In the genomic region with DNA sequence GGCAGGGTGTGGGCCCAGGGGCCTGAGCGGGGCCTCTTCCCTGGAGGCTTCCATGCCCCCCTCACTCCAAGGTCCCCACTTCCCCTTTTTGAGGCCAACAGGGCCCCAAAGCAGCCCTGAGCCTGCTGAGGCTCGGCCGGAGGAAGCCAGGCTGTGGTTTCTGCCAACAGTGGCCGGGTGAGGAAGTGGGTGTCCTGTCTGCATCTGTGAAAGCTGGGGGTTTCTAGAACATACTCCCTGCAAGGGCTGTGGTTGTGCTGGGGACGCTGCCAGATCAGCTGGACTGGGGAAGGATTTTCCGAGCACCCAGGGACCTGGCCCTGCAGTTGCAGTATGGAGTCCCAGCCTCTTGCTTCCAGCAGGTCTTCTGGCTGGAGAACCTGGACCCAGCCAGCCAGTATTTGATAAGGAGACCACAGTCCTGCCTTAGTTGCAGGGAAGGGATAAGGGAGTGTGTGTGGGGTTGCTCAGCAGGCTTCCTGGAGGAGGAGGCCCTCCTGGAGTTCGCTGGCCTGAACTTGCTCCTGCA, we compare ENCODE assay signal across 8 cellular contexts. TPM values are rescaled to one million over a fixed set of nuclear protein-coding genes. Genes with fewer than 3 reads are reported as not detected.
DNase-seq lines count a peak whose midpoint lies in the region; ATAC-seq, FAIRE-seq and TF ChIP-seq lines count a peak whose summit lies in the region.

No MANE protein-coding gene starts in this region.

- H3K4me3 Mint-ChIP-seq in stimulated activated naive CD8-positive, alpha-beta T cell treated with anti-CD3 and anti-CD28 coated beads, Interleukin-15, amount 100 ng/mL, for 72 hours, result peak overlapping the region; percentile 72 to 80

- H3K27me3 Mint-ChIP-seq in stimulated activated naive CD8-positive, alpha-beta T cell treated with anti-CD3 and anti-CD28 coated beads, Interleukin-15, amount 100 ng/mL, for 72 hours, result no peaks in the 10 kb centered on the region

- peak overlapping the region; percentile 33 to 86 for H3K27ac Mint-ChIP-seq in stimulated activated naive CD8-positive, alpha-beta T cell treated with anti-CD3 and anti-CD28 coated beads, Interleukin-15, amount 100 ng/mL, for 72 hours

- TF ChIP-seq POLR2A in GM12892 (IDR thresholded peaks at IDR 0.05; ENCODE audit: low read depth, low read length), result 0 out of 2 replicates have a peak, but pooled peaks have one; percentile 32

- H3K4me1 Mint-ChIP-seq in stimulated activated naive CD8-positive, alpha-beta T cell treated with anti-CD3 and anti-CD28 coated beads, Interleukin-15, amount 100 ng/mL, for 72 hours, result peaks cover 96% of the 10 kb centered on the region

- H3K9me3 Mint-ChIP-seq in stimulated activated naive CD8-positive, alpha-beta T cell treated with anti-CD3 and anti-CD28 coated beads, Interleukin-15, amount 100 ng/mL, for 72 hours, result peaks cover 4 to 7% of the 10 kb centered on the region in 2 donors

- H3K27ac ChIP-seq in layer of hippocampus (ENCODE audit: low read depth, low read length), result peak overlapping the region; percentile 83

- FAIRE-seq in GM12892 (lab: Jason Lieb, UNC), result peak; percentile 90

- no peaks in the 10 kb centered on the region for H3K27me3 ChIP-seq in layer of hippocampus (ENCODE audit: control insufficient read depth, insufficient read depth, low read length)

- peak; percentile 85 for ATAC-seq in HG02588 (IDR thresholded peaks at IDR 0.05; ENCODE audit: unreplicated experiment)
- peak; percentile 89 for ATAC-seq in stimulated activated naive CD8-positive, alpha-beta T cell treated with anti-CD3 and anti-CD28 coated beads, Interleukin-15, amount 100 ng/mL, for 72 hours

- DNase-seq in GM12892 (ENCODE audit: insufficient read length) (peak; percentile 90), NOMO-1 (lab: John Stamatoyannopoulos, UW; ENCODE audit: unreplicated experiment in 2 of 2) (peak; percentile 96 to 98), NCI-H2227 (lab: John Stamatoyannopoulos, UW; ENCODE audit: unreplicated experiment) (no peak), NCI-H1092 (lab: John Stamatoyannopoulos, UW) (no peak)
- DNase-seq in activated gamma-delta T cell treated with anti-CD3 and anti-CD28 coated beads, Interleukin-2, amount 50 U/mL, for 16 hours (ENCODE audit: low read depth), result peak; percentile 51
- peak; percentile 55 to 74 for DNase-seq in stimulated activated naive CD8-positive, alpha-beta T cell treated with anti-CD3 and anti-CD28 coated beads, Interleukin-15, amount 100 ng/mL, for 72 hours

RNA-seq across cellular contexts. Expression of a gene that starts 15.7 kb away (rescaled TPM):
- polyA plus RNA-seq in GM12892 (2012; ENCODE audit: missing spikeins), result 21.9 TPM

Comparison
In these comparisons a context has a peak if more than half of its experiments do, and no peak if none do; other contexts are left out.
1. DNase-seq: peak in GM12892 (single experiment), NOMO-1 (2 of 2), activated gamma-delta T cell treated with anti-CD3 and anti-CD28 coated beads, Interleukin-2, amount 50 U/mL, for 16 hours (single experiment) and stimulated activated naive CD8-positive, alpha-beta T cell treated with anti-CD3 and anti-CD28 coated beads, Interleukin-15, amount 100 ng/mL, for 72 hours (2 of 2); none in NCI-H2227 (single experiment) and NCI-H1092 (single experiment).